38 cellular contexts compared by ENCODE assay signal in genomic region chr5:66291771-66292170, GRCh38.
"Had no signal": no experiment of that assay in that cellular context is flagged by ENCODE, and none has a peak within 500 bp of the region (broad histone marks: within the 10 kb centered on the region; RNA-seq: fewer than 3 reads in every experiment).

No MANE protein-coding gene starts in this region.

- H3K4me1 Mint-ChIP-seq: activated naive CD4-positive, alpha-beta T cell treated with anti-CD3 and anti-CD28 coated beads, Interleukin-2, amount 10 ng/mL, durations not matched to agents 7 days and 5 days; activated naive CD4-positive, alpha-beta T cell treated with anti-CD3 and anti-CD28 coated beads, Interleukin-2, amount 50 U/mL, for 24 hours; activated naive CD8-positive, alpha-beta T cell treated with anti-CD3 and anti-CD28 coated beads for 36 hours; activated naive CD8-positive, alpha-beta T cell treated with anti-CD3 and anti-CD28 coated beads, Interleukin-2, amount 10 ng/mL, durations not matched to agents 7 days and 5 days; activated naive CD8-positive, alpha-beta T cell treated with anti-CD3 and anti-CD28 coated beads, Interleukin-2, amount 50 U/mL, for 24 hours; activated T-helper 17 cell treated with anti-CD3 and anti-CD28 coated beads, Interleukin-2, amount 50 U/mL, for 72 hours; brain; central memory CD8-positive, alpha-beta T cell had no signal

- H3K9me3 ChIP-seq: adrenal gland, ascending aorta, body of pancreas, breast epithelium had no signal

- H3K9me3 Mint-ChIP-seq: activated naive CD4-positive, alpha-beta T cell treated with anti-CD3 and anti-CD28 coated beads for 36 hours; activated naive CD4-positive, alpha-beta T cell treated with anti-CD3 and anti-CD28 coated beads, Interleukin-2, amount 10 ng/mL, durations not matched to agents 7 days and 5 days; activated naive CD4-positive, alpha-beta T cell treated with anti-CD3 and anti-CD28 coated beads, Interleukin-2, amount 50 U/mL, for 24 hours; activated naive CD4-positive, alpha-beta T cell treated with anti-CD3 and anti-CD28 coated beads, Interleukin-2, amount 50 U/mL, for 72 hours; activated naive CD8-positive, alpha-beta T cell treated with anti-CD3 and anti-CD28 coated beads for 36 hours; activated naive CD8-positive, alpha-beta T cell treated with anti-CD3 and anti-CD28 coated beads, Interleukin-2, amount 50 U/mL, for 24 hours; activated T-cell treated with anti-CD3 and anti-CD28 coated beads, Interleukin-2, amount 50 U/mL, for 24 hours; activated T-cell treated with anti-CD3 and anti-CD28 coated beads, Interleukin-2, amount 50 U/mL, for 4 hours; activated T-helper 1 cell treated with anti-CD3 and anti-CD28 coated beads, Interleukin-12 subunit alpha, Interleukin-12 subunit beta, Interleukin-2, Interleukin-4 antibody, amounts not matched to agents 30 ng/mL and 10 ng/mL and 1 ng/mL, durations not matched to agents 14 hours and 24 hours and 36 hours; activated T-helper 17 cell treated with anti-CD3 and anti-CD28 coated beads, Interleukin-2, amount 50 U/mL, for 72 hours; activated T-helper 2 cell treated with anti-CD3 and anti-CD28 coated beads, Interferon-gamma antibody, Interleukin-2, Interleukin-4, amounts not matched to agents 10 μg/mL and 5 μg/mL and 100 μg/mL, durations not matched to agents 14 hours and 24 hours and 36 hours; central memory CD8-positive, alpha-beta T cell had no signal

- H3K27me3 ChIP-seq: adrenal gland, ascending aorta, body of pancreas, brain microvascular endothelial cell, breast epithelium, cardiac muscle cell had no signal

- H3K27me3 Mint-ChIP-seq: activated naive CD8-positive, alpha-beta T cell treated with anti-CD3 and anti-CD28 coated beads for 36 hours had no signal

- DNase-seq: activated effector memory CD4-positive, alpha-beta T cell treated with anti-CD3 and anti-CD28 coated beads, Interleukin-2, amount 50 U/mL, for 16 hours; activated effector memory CD4-positive, alpha-beta T cell treated with Interleukin-2 at 50 U/mL for 16 hours; activated gamma-delta T cell; activated gamma-delta T cell treated with Interleukin-2 at 50 U/mL for 16 hours; activated naive CD4-positive, alpha-beta T cell; activated naive CD4-positive, alpha-beta T cell treated with anti-CD3 and anti-CD28 coated beads for 36 hours; activated naive CD4-positive, alpha-beta T cell treated with anti-CD3 and anti-CD28 coated beads, Interleukin-2, amount 10 ng/mL, durations not matched to agents 7 days and 5 days; activated naive CD4-positive, alpha-beta T cell treated with anti-CD3 and anti-CD28 coated beads, Interleukin-2, amount 50 U/mL, for 16 hours; activated naive CD4-positive, alpha-beta T cell treated with Interleukin-2 at 50 U/mL for 16 hours; activated naive CD8-positive, alpha-beta T cell treated with anti-CD3 and anti-CD28 coated beads for 36 hours; activated naive CD8-positive, alpha-beta T cell treated with anti-CD3 and anti-CD28 coated beads, Interleukin-2, amount 10 ng/mL, durations not matched to agents 7 days and 5 days; activated naive CD8-positive, alpha-beta T cell treated with anti-CD3 and anti-CD28 coated beads, Interleukin-2, amount 50 U/mL, for 24 hours; activated T-cell treated with anti-CD3 and anti-CD28 coated beads for 4 hours; activated T-cell treated with anti-CD3 and anti-CD28 coated beads, Interleukin-2, amount 50 U/mL, for 1 hour; activated T-cell treated with anti-CD3 and anti-CD28 coated beads, Interleukin-2, amount 50 U/mL, for 24 hours; activated T-cell treated with anti-CD3 and anti-CD28 coated beads, Interleukin-2, amount 50 U/mL, for 4 hours; activated T-cell treated with anti-CD3 and anti-CD28 coated beads, Interleukin-2, amount 50 U/mL, for 48 hours; activated T-cell treated with anti-CD3 and anti-CD28 coated beads, Interleukin-2, amount 50 U/mL, for 72 hours; adrenal gland; amniotic stem cell; amygdala; anterior cingulate cortex; aorta; body of pancreas; brain microvascular endothelial cell; central memory CD4-positive, alpha-beta T cell; cerebellar nuclear complex had no signal

- H3K4me1 ChIP-seq: adrenal gland, ascending aorta, body of pancreas, breast epithelium had no signal

- H3K36me3 Mint-ChIP-seq: activated naive CD4-positive, alpha-beta T cell treated with anti-CD3 and anti-CD28 coated beads, Interleukin-2, amount 10 ng/mL, durations not matched to agents 7 days and 5 days; activated naive CD4-positive, alpha-beta T cell treated with anti-CD3 and anti-CD28 coated beads, Interleukin-2, amount 50 U/mL, for 24 hours; activated naive CD4-positive, alpha-beta T cell treated with anti-CD3 and anti-CD28 coated beads, Interleukin-2, amount 50 U/mL, for 72 hours; activated naive CD8-positive, alpha-beta T cell; activated naive CD8-positive, alpha-beta T cell treated with anti-CD3 and anti-CD28 coated beads for 36 hours; activated naive CD8-positive, alpha-beta T cell treated with anti-CD3 and anti-CD28 coated beads, Interleukin-2, amount 10 ng/mL, durations not matched to agents 7 days and 5 days; brain had no signal

- H3K4me3 Mint-ChIP-seq: activated naive CD4-positive, alpha-beta T cell treated with anti-CD3 and anti-CD28 coated beads for 36 hours; activated naive CD4-positive, alpha-beta T cell treated with anti-CD3 and anti-CD28 coated beads, Interleukin-2, amount 10 ng/mL, durations not matched to agents 7 days and 5 days; activated naive CD4-positive, alpha-beta T cell treated with anti-CD3 and anti-CD28 coated beads, Interleukin-2, amount 50 U/mL, for 24 hours; activated naive CD8-positive, alpha-beta T cell; activated naive CD8-positive, alpha-beta T cell treated with anti-CD3 and anti-CD28 coated beads for 36 hours; activated naive CD8-positive, alpha-beta T cell treated with anti-CD3 and anti-CD28 coated beads, Interleukin-2, amount 10 ng/mL, durations not matched to agents 7 days and 5 days; activated naive CD8-positive, alpha-beta T cell treated with anti-CD3 and anti-CD28 coated beads, Interleukin-2, amount 50 U/mL, for 24 hours; activated T-cell treated with anti-CD3 and anti-CD28 coated beads, Interleukin-2, amount 50 U/mL, for 24 hours; activated T-cell treated with anti-CD3 and anti-CD28 coated beads, Interleukin-2, amount 50 U/mL, for 4 hours; activated T-cell treated with anti-CD3 and anti-CD28 coated beads, Interleukin-2, amount 50 U/mL, for 72 hours; activated T-helper 1 cell treated with anti-CD3 and anti-CD28 coated beads, Interleukin-12 subunit alpha, Interleukin-12 subunit beta, Interleukin-2, Interleukin-4 antibody, amounts not matched to agents 30 ng/mL and 10 ng/mL and 1 ng/mL, durations not matched to agents 14 hours and 24 hours and 36 hours; activated T-helper 17 cell treated with anti-CD3 and anti-CD28 coated beads, Interleukin-2, amount 50 U/mL, for 72 hours; brain; central memory CD8-positive, alpha-beta T cell had no signal

- H3K36me3 ChIP-seq: adrenal gland, ascending aorta, brain microvascular endothelial cell, breast epithelium, cardiac muscle cell had no signal

- H3K4me3 ChIP-seq: adrenal gland, ascending aorta, body of pancreas, breast epithelium, cardiac muscle cell had no signal

- H3K27ac Mint-ChIP-seq: activated naive CD4-positive, alpha-beta T cell treated with anti-CD3 and anti-CD28 coated beads for 36 hours; activated naive CD4-positive, alpha-beta T cell treated with anti-CD3 and anti-CD28 coated beads, Interleukin-2, amount 10 ng/mL, durations not matched to agents 7 days and 5 days; activated naive CD4-positive, alpha-beta T cell treated with anti-CD3 and anti-CD28 coated beads, Interleukin-2, amount 50 U/mL, for 24 hours; activated naive CD4-positive, alpha-beta T cell treated with anti-CD3 and anti-CD28 coated beads, Interleukin-2, amount 50 U/mL, for 72 hours; activated naive CD8-positive, alpha-beta T cell; activated naive CD8-positive, alpha-beta T cell treated with anti-CD3 and anti-CD28 coated beads for 36 hours; activated naive CD8-positive, alpha-beta T cell treated with anti-CD3 and anti-CD28 coated beads, Interleukin-2, amount 10 ng/mL, durations not matched to agents 7 days and 5 days; activated naive CD8-positive, alpha-beta T cell treated with anti-CD3 and anti-CD28 coated beads, Interleukin-2, amount 50 U/mL, for 24 hours; activated T-cell treated with anti-CD3 and anti-CD28 coated beads, Interleukin-2, amount 50 U/mL, for 24 hours; activated T-cell treated with anti-CD3 and anti-CD28 coated beads, Interleukin-2, amount 50 U/mL, for 72 hours; activated T-helper 1 cell treated with anti-CD3 and anti-CD28 coated beads, Interleukin-12 subunit alpha, Interleukin-12 subunit beta, Interleukin-2, Interleukin-4 antibody, amounts not matched to agents 30 ng/mL and 10 ng/mL and 1 ng/mL, durations not matched to agents 14 hours and 24 hours and 36 hours; activated T-helper 17 cell treated with anti-CD3 and anti-CD28 coated beads, Interleukin-2, amount 50 U/mL, for 72 hours; activated T-helper 2 cell treated with anti-CD3 and anti-CD28 coated beads, Interferon-gamma antibody, Interleukin-2, Interleukin-4, amounts not matched to agents 10 μg/mL and 5 μg/mL and 100 μg/mL, durations not matched to agents 14 hours and 24 hours and 36 hours; brain had no signal

- H3K27ac ChIP-seq: adrenal gland, ascending aorta, body of pancreas, brain microvascular endothelial cell, breast epithelium, cardiac muscle cell had no signal
